9 cellular contexts compared by ENCODE assay signal in genomic region chr12:108063192-108063591, GRCh38.
DNase-seq lines count a peak whose midpoint lies in the region; ATAC-seq and TF ChIP-seq lines count a peak whose summit lies in the region.
"Had no signal": no experiment of that assay in that cellular context is flagged by ENCODE, and none has a peak within 500 bp of the region (broad histone marks: within the 10 kb centered on the region; RNA-seq: fewer than 3 reads in every experiment).

No MANE protein-coding gene starts in this region.

- TF ChIP-seq RAD21 in SK-N-SH (IDR thresholded peaks at IDR 0.05; ENCODE audit: low read length) = peak; percentile 64

- H3K9me3 Mint-ChIP-seq in endodermal cell = no peaks in the 10 kb centered on the region

- no peak overlapping the region for H3K4me2 ChIP-seq in SK-N-SH

- TF ChIP-seq CTCF in SK-N-SH (IDR thresholded peaks at IDR 0.05) (peak; percentile 39), endodermal cell (conservative IDR thresholded peaks at IDR 0.05) (peak; percentile 83), coronary artery (IDR thresholded peaks at IDR 0.05) (no peak)

- no peak overlapping the region for H3K4me3 Mint-ChIP-seq in endodermal cell

- no peaks in the 10 kb centered on the region for H3K4me1 Mint-ChIP-seq in endodermal cell

- no peaks in the 10 kb centered on the region for H4K20me1 ChIP-seq in SK-N-SH (ENCODE audit: insufficient read depth)

- POLR2A ChIA-PET in SK-N-SH (lab: Yijun Ruan, JAX) = no interaction called here

- no peaks in the 10 kb centered on the region for H3K36me3 Mint-ChIP-seq in endodermal cell (ENCODE audit: low read depth)

- H3K27me3 ChIP-seq in SK-N-SH (ENCODE audit: insufficient read depth) (no peaks in the 10 kb centered on the region), endodermal cell (ENCODE audit: control insufficient read depth, insufficient read depth, low read length, poor library complexity, severe bottlenecking) (no peaks in the 10 kb centered on the region)

- no peak overlapping the region for H2AFZ ChIP-seq in SK-N-SH (ENCODE audit: low read depth)

- H3K27ac ChIP-seq in SK-N-SH (ENCODE audit: low read depth in 2 of 2, low read length in 1 of 2) = no peak overlapping the region
- no peak overlapping the region for H3K27ac ChIP-seq in endodermal cell (ENCODE audit: low read depth, low read length)
- H3K27ac ChIP-seq in coronary artery = no peak overlapping the region

- no peak for TF ChIP-seq EP300 in SK-N-SH (IDR thresholded peaks at IDR 0.05; ENCODE audit: borderline replicate concordance in 1 of 2, low read depth in 1 of 2, low read length in 1 of 2)

- H3K4me1 ChIP-seq in SK-N-SH (ENCODE audit: control insufficient read depth in 1 of 2, insufficient read depth in 2 of 2, low read depth in 1 of 2, low read length in 1 of 2) (no peaks in the 10 kb centered on the region; a peak in 1 of 4 replicates), endodermal cell (ENCODE audit: control insufficient read depth, insufficient read depth, low read length) (no peaks in the 10 kb centered on the region)

- H3K4me3 ChIP-seq in SK-N-SH (ENCODE audit: low read depth in 2 of 2, low read length in 1 of 2) (no peak overlapping the region; a peak in 1 of 4 replicates), endodermal cell (ENCODE audit: low read length) (no peak overlapping the region), coronary artery (no peak overlapping the region)

- no peak for DNase-seq in SK-N-SH
- peak; percentile 60 for DNase-seq in NAMALWA (ENCODE audit: low spot score)
- peak; percentile 75 for DNase-seq in endodermal cell
- DNase-seq in renal cortical epithelial cell (ENCODE audit: low read depth) = peak; percentile 1
- no peak for DNase-seq in midbrain (lab: John Stamatoyannopoulos, UW)
- no peak for DNase-seq in coronary artery (ENCODE audit: low spot score)
- DNase-seq in mucosa of gallbladder (ENCODE audit: low spot score) = no peak
- DNase-seq: activated CD4-positive, alpha-beta T cell treated with anti-CD3 and anti-CD28 coated beads, Interleukin-2, amount 50 U/mL, for 4 hours had no signal

- H3K79me2 ChIP-seq in SK-N-SH (ENCODE audit: insufficient read depth) = no peaks in the 10 kb centered on the region

- no peaks in the 10 kb centered on the region for H3K9me2 ChIP-seq in SK-N-SH

- H3K36me3 ChIP-seq in SK-N-SH (replicated peaks in 1 of 2; ENCODE audit: control insufficient read depth in 1 of 2, insufficient read depth in 2 of 2, low read length in 1 of 2) = no peaks in the 10 kb centered on the region
- no peaks in the 10 kb centered on the region for H3K36me3 ChIP-seq in endodermal cell (ENCODE audit: control insufficient read depth, insufficient read depth, low read length)

- H3K9me3 ChIP-seq in SK-N-SH (no peaks in the 10 kb centered on the region), endodermal cell (ENCODE audit: control insufficient read depth, low read length) (no peaks in the 10 kb centered on the region)

- H3K9ac ChIP-seq in SK-N-SH (no peak overlapping the region), endodermal cell (ENCODE audit: extremely low read depth, low read length, poor library complexity, severe bottlenecking) (no peak overlapping the region)

- peaks cover 21% of the 10 kb centered on the region for H3K27me3 Mint-ChIP-seq in endodermal cell (ENCODE audit: insufficient read depth)

- no peak for ATAC-seq in SK-N-SH treated with all-trans-retinoic acid at 6 μM for 48 hours

- H3F3A ChIP-seq in SK-N-SH (replicated peaks; ENCODE audit: insufficient read depth) = no peaks in the 10 kb centered on the region

- no peak overlapping the region for H3K27ac Mint-ChIP-seq in endodermal cell

- WGBS in SK-N-SH (ENCODE audit: low lambda C conversion rate) = 1% methylated on average over 3 of the region's 3 CpGs
- WGBS in endodermal cell (ENCODE audit: insufficient coverage in 1 of 2, insufficient read length in 1 of 2), 2 experiments = 33 to 57% methylated on average over 1 to 3 of the region's 3 CpGs

- CTCF ChIA-PET in SK-N-SH (lab: Yijun Ruan, JAX) = interaction anchor here (0.8 to 3.4 kb wide), 19 partner anchors 9 to 457 kb away, joined by 3 to 10 read pairs (median 4); no protein-coding TSS in a partner anchor

TF ChIP-seq in SK-N-SH, 30 proteins besides CTCF, POLR2A, EP300 and RAD21:
- TF ChIP-seq SMC3 (IDR thresholded peaks at IDR 0.05; ENCODE audit: low read depth, low read length) (peak; percentile 12; the same call in 1 of the 2 replicates), USF1 (IDR thresholded peaks at IDR 0.05; ENCODE audit: borderline replicate concordance, low read depth) (no peak), GABPA (IDR thresholded peaks at IDR 0.05; ENCODE audit: low read depth) (no peak), RFX5 (IDR thresholded peaks at IDR 0.05; ENCODE audit: low read length) (no peak)
TF ChIP-seq in SK-N-SH: peak in this region for 1.

TF ChIP-seq in SK-N-SH treated with all-trans-retinoic acid at 6 μM for 48 hours, 23 proteins besides CTCF, POLR2A, EP300 and RAD21:
- TF ChIP-seq PATZ1 (CRISPR knock-in tag; IDR thresholded peaks at IDR 0.05; ENCODE audit: borderline replicate concordance) (no peak), ZFP30 (CRISPR knock-in tag; IDR thresholded peaks at IDR 0.05) (no peak), PPARA (CRISPR knock-in tag; IDR thresholded peaks at IDR 0.05; ENCODE audit: borderline replicate concordance) (no peak), GLIS3 (CRISPR knock-in tag; IDR thresholded peaks at IDR 0.05) (no peak), ZNF565 (CRISPR knock-in tag; conservative IDR thresholded peaks at IDR 0.05; ENCODE audit: low read depth) (no peak), CREB5 (CRISPR knock-in tag; IDR thresholded peaks at IDR 0.05; ENCODE audit: low read depth) (no peak), BACH2 (CRISPR knock-in tag; IDR thresholded peaks at IDR 0.05; ENCODE audit: borderline replicate concordance) (no peak), TCF4 (CRISPR knock-in tag; IDR thresholded peaks at IDR 0.05; ENCODE audit: borderline replicate concordance) (no peak), ARNTL (CRISPR knock-in tag; IDR thresholded peaks at IDR 0.05; ENCODE audit: borderline replicate concordance, low read depth) (no peak), ZC3H10 (CRISPR knock-in tag; IDR thresholded peaks at IDR 0.05) (no peak), OSR1 (CRISPR knock-in tag; IDR thresholded peaks at IDR 0.05) (no peak), ISL1 (CRISPR knock-in tag; IDR thresholded peaks at IDR 0.05) (no peak)

Comparison
In these comparisons a context has a peak if more than half of its experiments do, and no peak if none do; other contexts are left out.
1. DNase-seq: peak in NAMALWA (single experiment), endodermal cell (single experiment) and renal cortical epithelial cell (single experiment); none in SK-N-SH (single experiment), midbrain (single experiment), coronary artery (single experiment) and mucosa of gallbladder (single experiment).